Comparison of ENCODE assay signal across 9 cellular contexts in the genomic region with DNA sequence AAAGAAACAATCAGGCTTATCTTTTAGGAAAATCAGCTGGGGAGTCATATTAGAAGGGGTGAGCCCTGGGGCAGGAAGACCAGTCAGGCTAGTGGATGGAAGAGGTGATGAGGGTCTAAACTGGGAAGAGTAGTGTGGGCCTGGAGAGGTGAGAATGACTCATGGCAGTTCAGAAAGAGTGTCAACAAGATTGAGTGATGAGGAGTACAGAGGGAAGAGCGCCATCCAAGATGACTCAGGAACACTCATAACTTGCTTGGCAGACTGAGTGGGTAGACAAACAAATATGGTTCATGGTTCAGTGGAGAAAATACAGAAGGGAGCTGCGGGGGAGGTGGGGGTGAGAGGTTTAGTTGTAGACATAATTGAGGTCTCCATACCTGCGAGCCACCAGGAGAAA. TPM values are rescaled to one million over a fixed set of nuclear protein-coding genes. Genes with fewer than 3 reads are reported as not detected.
DNase-seq lines count a peak whose midpoint lies in the region; ATAC-seq and TF ChIP-seq lines count a peak whose summit lies in the region.
"Had no signal": no experiment of that assay in that cellular context is flagged by ENCODE, and none has a peak within 500 bp of the region (broad histone marks: within the 10 kb centered on the region; RNA-seq: fewer than 3 reads in every experiment).

No MANE protein-coding gene starts in this region.

- H3K27me3 Mint-ChIP-seq in CD8-positive, alpha-beta memory T cell, result peaks cover 8 to 41% of the 10 kb centered on the region in 2 donors

- H3K4me3 ChIP-seq in CD8-positive, alpha-beta memory T cell (ENCODE audit: low read length), result no peak overlapping the region

- no peak overlapping the region for H3K4me3 Mint-ChIP-seq in CD8-positive, alpha-beta memory T cell
- H3K4me3 Mint-ChIP-seq: activated CD4-positive, alpha-beta T cell treated with anti-CD3 and anti-CD28 coated beads, Interleukin-2, amount 10 ng/mL, durations not matched to agents 7 days and 5 days had no signal

- no peaks in the 10 kb centered on the region for H3K36me3 Mint-ChIP-seq in CD8-positive, alpha-beta memory T cell

- POLR2A ChIA-PET in CD8-positive, alpha-beta memory T cell (lab: Charles Lee), result no interaction called here

- no peaks in the 10 kb centered on the region for H3K4me1 ChIP-seq in CD8-positive, alpha-beta memory T cell (ENCODE audit: insufficient read depth, low read length)

- no peak overlapping the region for H3K27ac ChIP-seq in CD8-positive, alpha-beta memory T cell (ENCODE audit: low read depth, low read length)

- CTCF ChIA-PET in CD8-positive, alpha-beta memory T cell (lab: Charles Lee), result no interaction called here

- no peaks in the 10 kb centered on the region for H3K4me1 Mint-ChIP-seq in CD8-positive, alpha-beta memory T cell
- H3K4me1 Mint-ChIP-seq: activated CD4-positive, alpha-beta T cell treated with anti-CD3 and anti-CD28 coated beads, Interleukin-2, amount 10 ng/mL, durations not matched to agents 7 days and 5 days had no signal

- no peaks in the 10 kb centered on the region for H3K27me3 ChIP-seq in CD8-positive, alpha-beta memory T cell (ENCODE audit: insufficient read depth, low read length, poor library complexity, severe bottlenecking)

- peak; percentile 50 for ATAC-seq in GM19351 (IDR thresholded peaks at IDR 0.05; ENCODE audit: unreplicated experiment)
- ATAC-seq in omental fat pad (ENCODE audit: low FRiP score), result no peak
- no peak for ATAC-seq in HG03521 (IDR thresholded peaks at IDR 0.05; ENCODE audit: unreplicated experiment)

- DNase-seq in ACHN (peak; percentile 74), NCI-H226 (peak; percentile 95), fibroblast of peridontal ligament (ENCODE audit: extremely low read depth) (peak; percentile 27), omental fat pad (ENCODE audit: low spot score) (no peak), medulla oblongata (ENCODE audit: extremely low spot score) (no peak)
- no peak for DNase-seq in CD8-positive, alpha-beta memory T cell
- DNase-seq: activated CD4-positive, alpha-beta T cell treated with anti-CD3 and anti-CD28 coated beads, Interleukin-2, amount 10 ng/mL, durations not matched to agents 7 days and 5 days had no signal

- no peak overlapping the region for H3K27ac Mint-ChIP-seq in CD8-positive, alpha-beta memory T cell
- H3K27ac Mint-ChIP-seq: activated CD4-positive, alpha-beta T cell treated with anti-CD3 and anti-CD28 coated beads, Interleukin-2, amount 10 ng/mL, durations not matched to agents 7 days and 5 days had no signal

- H3K9me3 ChIP-seq in CD8-positive, alpha-beta memory T cell (ENCODE audit: low read length), result no peaks in the 10 kb centered on the region

- no peak for TF ChIP-seq CTCF in omental fat pad (IDR thresholded peaks at IDR 0.05)

- in situ Hi-C loops in ACHN (cut with HindIII; ENCODE audit: low pct_ligation_motif_present, low pct_unique_long_range_greater_than_20kb, low sequenced_read_pairs), result no loop called here

- H3K9me3 Mint-ChIP-seq in CD8-positive, alpha-beta memory T cell, result no peaks in the 10 kb centered on the region
- H3K9me3 Mint-ChIP-seq: activated CD4-positive, alpha-beta T cell treated with anti-CD3 and anti-CD28 coated beads, Interleukin-2, amount 10 ng/mL, durations not matched to agents 7 days and 5 days had no signal

- H3K36me3 ChIP-seq in CD8-positive, alpha-beta memory T cell (ENCODE audit: insufficient read depth, low read length), result no peaks in the 10 kb centered on the region

RNA-seq across cellular contexts. Expression of a gene that starts 17.3 kb away (rescaled TPM):
- total RNA-seq in omental fat pad, result under 1 TPM in 2 of 4 donors, not detected in 2; 0.47 to 0.69 TPM
- not detected for total RNA-seq in CD8-positive, alpha-beta memory T cell
- not detected for polyA plus RNA-seq in CD8-positive, alpha-beta memory T cell
- total RNA-seq: activated CD4-positive, alpha-beta T cell treated with anti-CD3 and anti-CD28 coated beads, Interleukin-2, amount 10 ng/mL, durations not matched to agents 7 days and 5 days had no signal

Comparison
In these comparisons a context has a peak if more than half of its experiments do, and no peak if none do; other contexts are left out.
1. DNase-seq: peak in ACHN (single experiment), NCI-H226 (single experiment) and fibroblast of peridontal ligament (single experiment); none in omental fat pad (single experiment), medulla oblongata (single experiment) and CD8-positive, alpha-beta memory T cell (0 of 5).